Comparison of ENCODE assay signal across 8 cellular contexts in the genomic region with DNA sequence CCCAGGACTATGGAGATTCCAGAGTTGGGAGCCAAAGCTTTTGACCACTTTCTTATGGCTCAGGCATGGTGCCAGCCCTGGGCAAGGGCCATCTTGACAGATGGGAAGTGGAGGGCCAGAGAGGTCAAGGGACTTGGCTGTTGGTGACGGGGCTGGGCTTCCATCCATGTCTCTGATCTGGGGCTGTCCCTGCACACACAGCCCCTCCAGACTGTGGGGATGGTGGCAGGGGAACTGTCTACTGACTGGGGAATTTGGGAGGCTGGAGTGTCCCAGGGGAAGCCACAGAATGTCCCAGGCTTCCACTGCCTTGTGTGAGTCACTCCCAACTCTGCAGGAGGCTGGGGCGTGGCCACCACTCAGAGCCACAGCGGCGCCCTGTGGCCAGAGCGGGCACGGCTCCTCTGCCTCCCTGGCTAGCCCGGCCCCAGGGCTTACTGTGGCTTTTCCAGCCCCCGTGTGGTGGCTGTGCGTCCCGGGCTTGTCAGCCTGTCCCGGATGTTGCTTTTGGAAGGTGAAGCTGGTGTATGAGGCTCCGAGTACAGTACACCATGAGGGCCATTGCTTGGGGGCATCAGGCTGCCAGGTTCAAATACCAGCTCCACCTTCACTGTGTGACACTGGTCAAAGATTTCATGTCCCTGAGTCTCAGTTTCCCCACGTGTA. TPM values are rescaled to one million over a fixed set of nuclear protein-coding genes. Genes with fewer than 3 reads are reported as not detected.
A peak's percentile ranks its signal among the peaks of the same experiment; 100 is the strongest.
DNase-seq lines count a peak whose midpoint lies in the region; ATAC-seq lines count a peak whose summit lies in the region.

No MANE protein-coding gene starts in this region.

- DNase-seq in NCI-H1417 (lab: John Stamatoyannopoulos, UW) (peak in 2 of 3 experiments; percentile 8 to 48), NCI-H1417 treated with DMSO at 0.1 percent for 48 hours (lab: John Stamatoyannopoulos, UW) (no peak), NCI-H526 (lab: John Stamatoyannopoulos, UW) (peak; percentile 58 to 84), ecto neural progenitor cell (ENCODE audit: low spot score) (peak; percentile 94), lung microvascular endothelial cell (ENCODE audit: low read depth in 2 of 2) (peak; percentile 91 to 96)
- DNase-seq in activated CD4-positive, alpha-beta T cell treated with anti-CD3 and anti-CD28 coated beads, Interleukin-2, amount 50 U/mL, for 48 hours, result peak; percentile 86 to 91
- peak; percentile 55 to 72 (median 58) for DNase-seq in stimulated activated CD4-positive, alpha-beta T cell treated with anti-CD3 and anti-CD28 coated beads, TNF-alpha, amount 100 ng/mL, for 1 hour (ENCODE audit: low read depth in 3 of 3, low spot score in 1 of 3)

- ATAC-seq in HG02938 (IDR thresholded peaks at IDR 0.05; ENCODE audit: unreplicated experiment), result peak; percentile 63

RNA-seq across cellular contexts. Expression of gene C22orf23, which starts 19.6 kb away (rescaled TPM):
- total RNA-seq in lung microvascular endothelial cell, result under 0.01 TPM in 2 replicates

RNA-seq across cellular contexts. Expression of gene POLR2F, which starts 19.7 kb away (rescaled TPM):
- total RNA-seq in lung microvascular endothelial cell, result 34.4 and 52.6 TPM in 2 replicates

RNA-seq across cellular contexts. Expression of gene MICALL1, which starts 27.7 kb away (rescaled TPM):
- 20.7 and 30.2 TPM in 2 replicates for total RNA-seq in lung microvascular endothelial cell

RNA-seq across cellular contexts. Expression of gene SOX10, which starts 50.5 kb away (rescaled TPM):
- total RNA-seq in lung microvascular endothelial cell, result not detected in 2 replicates
